In the genomic region with DNA sequence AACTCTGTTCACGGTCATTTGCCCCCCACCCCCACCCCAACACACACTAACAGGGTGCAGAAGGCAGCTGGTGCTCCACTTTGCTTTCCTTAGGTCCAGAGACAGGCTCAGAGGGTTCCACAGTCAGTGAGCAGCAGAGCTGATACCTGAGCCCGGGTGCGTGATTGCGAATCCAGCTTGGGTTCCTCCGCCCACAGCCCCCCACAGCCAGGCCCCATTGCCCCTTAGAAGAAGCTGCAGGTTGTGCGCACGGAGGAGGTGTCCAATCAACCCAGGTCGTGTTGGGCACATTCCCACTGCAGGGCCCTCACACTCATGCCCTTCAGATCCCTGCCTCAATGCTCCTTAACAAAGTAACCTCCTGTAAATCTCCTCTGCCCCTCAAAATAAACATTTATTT, we compare ENCODE assay signal across 33 cellular contexts.
"Had no signal": no experiment of that assay in that cellular context is flagged by ENCODE, and none has a peak within 500 bp of the region (broad histone marks: within the 10 kb centered on the region; RNA-seq: fewer than 3 reads in every experiment).

No MANE protein-coding gene starts in this region.

- H3K27me3 ChIP-seq: ascending aorta, breast epithelium, dorsolateral prefrontal cortex, foreskin keratinocyte had no signal

- H3K4me1 Mint-ChIP-seq: activated CD4-positive, alpha-beta memory T cell treated with anti-CD3 and anti-CD28 coated beads, Interleukin-2, amount 10 ng/mL, durations not matched to agents 7 days and 5 days; activated CD4-positive, alpha-beta T cell treated with anti-CD3 and anti-CD28 coated beads, Interleukin-2, amount 10 ng/mL, durations not matched to agents 7 days and 5 days; activated naive CD4-positive, alpha-beta T cell treated with anti-CD3 and anti-CD28 coated beads, Interleukin-2, amount 10 ng/mL, durations not matched to agents 7 days and 5 days; activated naive CD8-positive, alpha-beta T cell treated with anti-CD3 and anti-CD28 coated beads, Interleukin-2, amount 10 ng/mL, durations not matched to agents 7 days and 5 days; WTC11 had no signal

- DNase-seq: activated CD4-positive, alpha-beta memory T cell treated with anti-CD3 and anti-CD28 coated beads, Interleukin-2, amount 10 ng/mL, durations not matched to agents 7 days and 5 days; activated CD4-positive, alpha-beta T cell treated with anti-CD3 and anti-CD28 coated beads for 1 hour; activated CD4-positive, alpha-beta T cell treated with anti-CD3 and anti-CD28 coated beads for 4 hours; activated CD4-positive, alpha-beta T cell treated with anti-CD3 and anti-CD28 coated beads, Interleukin-2, amount 10 ng/mL, durations not matched to agents 7 days and 5 days; activated CD4-positive, alpha-beta T cell treated with anti-CD3 and anti-CD28 coated beads, Interleukin-2, amount 50 U/mL, for 4 hours; activated CD8-positive, alpha-beta memory T cell treated with anti-CD3 and anti-CD28 coated beads, Interleukin-2, amount 50 U/mL, for 48 hours; activated gamma-delta T cell; activated naive CD4-positive, alpha-beta T cell; activated naive CD4-positive, alpha-beta T cell treated with anti-CD3 and anti-CD28 coated beads, Interleukin-2, amount 10 ng/mL, durations not matched to agents 7 days and 5 days; activated naive CD8-positive, alpha-beta T cell treated with anti-CD3 and anti-CD28 coated beads, Interleukin-2, amount 10 ng/mL, durations not matched to agents 7 days and 5 days; activated T-cell treated with anti-CD3 and anti-CD28 coated beads for 4 hours; activated T-cell treated with anti-CD3 and anti-CD28 coated beads, Interleukin-2, amount 50 U/mL, for 24 hours; activated T-cell treated with anti-CD3 and anti-CD28 coated beads, Interleukin-2, amount 50 U/mL, for 72 hours; central memory CD4-positive, alpha-beta T cell; cerebellar nuclear complex; dorsolateral prefrontal cortex; effector memory CD4-positive, alpha-beta T cell; endodermal cell; erythroblast; foreskin keratinocyte; gastrocnemius medialis; head of caudate nucleus; T-helper 1 cell; T-helper 2 cell had no signal

- H3K36me3 ChIP-seq: ascending aorta, breast epithelium, cardiac muscle cell, esophagus muscularis mucosa, gastrocnemius medialis had no signal

- H3K4me3 ChIP-seq: ascending aorta, breast epithelium, cardiac muscle cell, coronary artery, dorsolateral prefrontal cortex, esophagus muscularis mucosa, gastrocnemius medialis had no signal

- ATAC-seq: activated naive CD4-positive, alpha-beta T cell treated with anti-CD3 and anti-CD28 coated beads, Interleukin-2, amount 50 U/mL, for 72 hours; activated T-cell treated with anti-CD3 and anti-CD28 coated beads, Interleukin-2, amount 50 U/mL, for 72 hours; foreskin keratinocyte; gastrocnemius medialis; WTC11 had no signal

- H3K4me3 Mint-ChIP-seq: activated CD4-positive, alpha-beta memory T cell treated with anti-CD3 and anti-CD28 coated beads, Interleukin-2, amount 10 ng/mL, durations not matched to agents 7 days and 5 days; activated CD4-positive, alpha-beta T cell treated with anti-CD3 and anti-CD28 coated beads, Interleukin-2, amount 10 ng/mL, durations not matched to agents 7 days and 5 days; activated naive CD4-positive, alpha-beta T cell treated with anti-CD3 and anti-CD28 coated beads, Interleukin-2, amount 10 ng/mL, durations not matched to agents 7 days and 5 days; activated naive CD8-positive, alpha-beta T cell treated with anti-CD3 and anti-CD28 coated beads, Interleukin-2, amount 10 ng/mL, durations not matched to agents 7 days and 5 days; activated T-cell treated with anti-CD3 and anti-CD28 coated beads, Interleukin-2, amount 50 U/mL, for 24 hours; activated T-cell treated with anti-CD3 and anti-CD28 coated beads, Interleukin-2, amount 50 U/mL, for 72 hours; dendritic cell treated with granulocyte-macrophage colony-stimulating factor and Interleukin-4, amounts not matched to agents 40 ng/mL and 50 ng/mL, for 4 days; endodermal cell; WTC11 had no signal

- H3K36me3 Mint-ChIP-seq: activated naive CD4-positive, alpha-beta T cell treated with anti-CD3 and anti-CD28 coated beads, Interleukin-2, amount 10 ng/mL, durations not matched to agents 7 days and 5 days; activated naive CD4-positive, alpha-beta T cell treated with anti-CD3 and anti-CD28 coated beads, Interleukin-2, amount 50 U/mL, for 72 hours; activated naive CD8-positive, alpha-beta T cell treated with anti-CD3 and anti-CD28 coated beads, Interleukin-2, amount 10 ng/mL, durations not matched to agents 7 days and 5 days; brain; WTC11 had no signal

- H3K27ac Mint-ChIP-seq: activated CD4-positive, alpha-beta memory T cell treated with anti-CD3 and anti-CD28 coated beads, Interleukin-2, amount 10 ng/mL, durations not matched to agents 7 days and 5 days; activated CD4-positive, alpha-beta T cell treated with anti-CD3 and anti-CD28 coated beads, Interleukin-2, amount 10 ng/mL, durations not matched to agents 7 days and 5 days; activated naive CD4-positive, alpha-beta T cell treated with anti-CD3 and anti-CD28 coated beads, Interleukin-2, amount 10 ng/mL, durations not matched to agents 7 days and 5 days; activated naive CD4-positive, alpha-beta T cell treated with anti-CD3 and anti-CD28 coated beads, Interleukin-2, amount 50 U/mL, for 72 hours; activated naive CD8-positive, alpha-beta T cell treated with anti-CD3 and anti-CD28 coated beads, Interleukin-2, amount 10 ng/mL, durations not matched to agents 7 days and 5 days; activated T-cell treated with anti-CD3 and anti-CD28 coated beads, Interleukin-2, amount 50 U/mL, for 24 hours; activated T-cell treated with anti-CD3 and anti-CD28 coated beads, Interleukin-2, amount 50 U/mL, for 72 hours; dendritic cell treated with granulocyte-macrophage colony-stimulating factor and Interleukin-4, amounts not matched to agents 40 ng/mL and 50 ng/mL, for 4 days; endodermal cell; WTC11 had no signal

- H3K9me3 ChIP-seq: ascending aorta, esophagus muscularis mucosa, gastrocnemius medialis had no signal

- H3K4me1 ChIP-seq: ascending aorta, breast epithelium, esophagus muscularis mucosa, foreskin keratinocyte, gastrocnemius medialis had no signal

- H3K27ac ChIP-seq: ascending aorta, breast epithelium, cardiac muscle cell, coronary artery, esophagus muscularis mucosa, foreskin keratinocyte, gastrocnemius medialis had no signal

- H3K9me3 Mint-ChIP-seq: activated CD4-positive, alpha-beta memory T cell treated with anti-CD3 and anti-CD28 coated beads, Interleukin-2, amount 10 ng/mL, durations not matched to agents 7 days and 5 days; activated CD4-positive, alpha-beta T cell treated with anti-CD3 and anti-CD28 coated beads, Interleukin-2, amount 10 ng/mL, durations not matched to agents 7 days and 5 days; activated naive CD4-positive, alpha-beta T cell treated with anti-CD3 and anti-CD28 coated beads, Interleukin-2, amount 10 ng/mL, durations not matched to agents 7 days and 5 days; activated naive CD4-positive, alpha-beta T cell treated with anti-CD3 and anti-CD28 coated beads, Interleukin-2, amount 50 U/mL, for 72 hours; activated naive CD8-positive, alpha-beta T cell treated with anti-CD3 and anti-CD28 coated beads, Interleukin-2, amount 10 ng/mL, durations not matched to agents 7 days and 5 days; activated T-cell treated with anti-CD3 and anti-CD28 coated beads, Interleukin-2, amount 50 U/mL, for 24 hours; activated T-cell treated with anti-CD3 and anti-CD28 coated beads, Interleukin-2, amount 50 U/mL, for 72 hours; dendritic cell treated with granulocyte-macrophage colony-stimulating factor and Interleukin-4, amounts not matched to agents 40 ng/mL and 50 ng/mL, for 4 days; endodermal cell; WTC11 had no signal

- H3K27me3 Mint-ChIP-seq: activated CD4-positive, alpha-beta T cell treated with anti-CD3 and anti-CD28 coated beads, Interleukin-2, amount 10 ng/mL, durations not matched to agents 7 days and 5 days had no signal
